In genomic region chr19:49635530-49636229, GRCh38 we compare ENCODE assay signal across 1 cellular context.
TF ChIP-seq lines count a peak whose summit lies in the region.

No MANE protein-coding gene starts in this region.

TF ChIP-seq in GM23338, 12 proteins besides CTCF, POLR2A, EP300 and RAD21 (continued from another document):
- TF ChIP-seq, protein P1, sequence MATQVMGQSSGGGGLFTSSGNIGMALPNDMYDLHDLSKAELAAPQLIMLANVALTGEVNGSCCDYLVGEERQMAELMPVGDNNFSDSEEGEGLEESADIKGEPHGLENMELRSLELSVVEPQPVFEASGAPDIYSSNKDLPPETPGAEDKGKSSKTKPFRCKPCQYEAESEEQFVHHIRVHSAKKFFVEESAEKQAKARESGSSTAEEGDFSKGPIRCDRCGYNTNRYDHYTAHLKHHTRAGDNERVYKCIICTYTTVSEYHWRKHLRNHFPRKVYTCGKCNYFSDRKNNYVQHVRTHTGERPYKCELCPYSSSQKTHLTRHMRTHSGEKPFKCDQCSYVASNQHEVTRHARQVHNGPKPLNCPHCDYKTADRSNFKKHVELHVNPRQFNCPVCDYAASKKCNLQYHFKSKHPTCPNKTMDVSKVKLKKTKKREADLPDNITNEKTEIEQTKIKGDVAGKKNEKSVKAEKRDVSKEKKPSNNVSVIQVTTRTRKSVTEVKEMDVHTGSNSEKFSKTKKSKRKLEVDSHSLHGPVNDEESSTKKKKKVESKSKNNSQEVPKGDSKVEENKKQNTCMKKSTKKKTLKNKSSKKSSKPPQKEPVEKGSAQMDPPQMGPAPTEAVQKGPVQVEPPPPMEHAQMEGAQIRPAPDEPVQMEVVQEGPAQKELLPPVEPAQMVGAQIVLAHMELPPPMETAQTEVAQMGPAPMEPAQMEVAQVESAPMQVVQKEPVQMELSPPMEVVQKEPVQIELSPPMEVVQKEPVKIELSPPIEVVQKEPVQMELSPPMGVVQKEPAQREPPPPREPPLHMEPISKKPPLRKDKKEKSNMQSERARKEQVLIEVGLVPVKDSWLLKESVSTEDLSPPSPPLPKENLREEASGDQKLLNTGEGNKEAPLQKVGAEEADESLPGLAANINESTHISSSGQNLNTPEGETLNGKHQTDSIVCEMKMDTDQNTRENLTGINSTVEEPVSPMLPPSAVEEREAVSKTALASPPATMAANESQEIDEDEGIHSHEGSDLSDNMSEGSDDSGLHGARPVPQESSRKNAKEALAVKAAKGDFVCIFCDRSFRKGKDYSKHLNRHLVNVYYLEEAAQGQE (IDR thresholded peaks at IDR 0.05; ENCODE audit: unreplicated experiment), result no peak
- TF ChIP-seq ZNF114 (CRISPR knock-in tag; IDR thresholded peaks at IDR 0.05), result no peak
- no peak for TF ChIP-seq NANOG (IDR thresholded peaks at IDR 0.05; ENCODE audit: borderline replicate concordance)
- TF ChIP-seq CREB1 (CRISPR knock-in tag; IDR thresholded peaks at IDR 0.05; ENCODE audit: low read depth), result no peak
- TF ChIP-seq POLR2AphosphoS5 (IDR thresholded peaks at IDR 0.05; ENCODE audit: low read depth), result no peak
- TF ChIP-seq ZNF331 (CRISPR knock-in tag; IDR thresholded peaks at IDR 0.05; ENCODE audit: low read depth), result no peak
- TF ChIP-seq, protein P2, sequence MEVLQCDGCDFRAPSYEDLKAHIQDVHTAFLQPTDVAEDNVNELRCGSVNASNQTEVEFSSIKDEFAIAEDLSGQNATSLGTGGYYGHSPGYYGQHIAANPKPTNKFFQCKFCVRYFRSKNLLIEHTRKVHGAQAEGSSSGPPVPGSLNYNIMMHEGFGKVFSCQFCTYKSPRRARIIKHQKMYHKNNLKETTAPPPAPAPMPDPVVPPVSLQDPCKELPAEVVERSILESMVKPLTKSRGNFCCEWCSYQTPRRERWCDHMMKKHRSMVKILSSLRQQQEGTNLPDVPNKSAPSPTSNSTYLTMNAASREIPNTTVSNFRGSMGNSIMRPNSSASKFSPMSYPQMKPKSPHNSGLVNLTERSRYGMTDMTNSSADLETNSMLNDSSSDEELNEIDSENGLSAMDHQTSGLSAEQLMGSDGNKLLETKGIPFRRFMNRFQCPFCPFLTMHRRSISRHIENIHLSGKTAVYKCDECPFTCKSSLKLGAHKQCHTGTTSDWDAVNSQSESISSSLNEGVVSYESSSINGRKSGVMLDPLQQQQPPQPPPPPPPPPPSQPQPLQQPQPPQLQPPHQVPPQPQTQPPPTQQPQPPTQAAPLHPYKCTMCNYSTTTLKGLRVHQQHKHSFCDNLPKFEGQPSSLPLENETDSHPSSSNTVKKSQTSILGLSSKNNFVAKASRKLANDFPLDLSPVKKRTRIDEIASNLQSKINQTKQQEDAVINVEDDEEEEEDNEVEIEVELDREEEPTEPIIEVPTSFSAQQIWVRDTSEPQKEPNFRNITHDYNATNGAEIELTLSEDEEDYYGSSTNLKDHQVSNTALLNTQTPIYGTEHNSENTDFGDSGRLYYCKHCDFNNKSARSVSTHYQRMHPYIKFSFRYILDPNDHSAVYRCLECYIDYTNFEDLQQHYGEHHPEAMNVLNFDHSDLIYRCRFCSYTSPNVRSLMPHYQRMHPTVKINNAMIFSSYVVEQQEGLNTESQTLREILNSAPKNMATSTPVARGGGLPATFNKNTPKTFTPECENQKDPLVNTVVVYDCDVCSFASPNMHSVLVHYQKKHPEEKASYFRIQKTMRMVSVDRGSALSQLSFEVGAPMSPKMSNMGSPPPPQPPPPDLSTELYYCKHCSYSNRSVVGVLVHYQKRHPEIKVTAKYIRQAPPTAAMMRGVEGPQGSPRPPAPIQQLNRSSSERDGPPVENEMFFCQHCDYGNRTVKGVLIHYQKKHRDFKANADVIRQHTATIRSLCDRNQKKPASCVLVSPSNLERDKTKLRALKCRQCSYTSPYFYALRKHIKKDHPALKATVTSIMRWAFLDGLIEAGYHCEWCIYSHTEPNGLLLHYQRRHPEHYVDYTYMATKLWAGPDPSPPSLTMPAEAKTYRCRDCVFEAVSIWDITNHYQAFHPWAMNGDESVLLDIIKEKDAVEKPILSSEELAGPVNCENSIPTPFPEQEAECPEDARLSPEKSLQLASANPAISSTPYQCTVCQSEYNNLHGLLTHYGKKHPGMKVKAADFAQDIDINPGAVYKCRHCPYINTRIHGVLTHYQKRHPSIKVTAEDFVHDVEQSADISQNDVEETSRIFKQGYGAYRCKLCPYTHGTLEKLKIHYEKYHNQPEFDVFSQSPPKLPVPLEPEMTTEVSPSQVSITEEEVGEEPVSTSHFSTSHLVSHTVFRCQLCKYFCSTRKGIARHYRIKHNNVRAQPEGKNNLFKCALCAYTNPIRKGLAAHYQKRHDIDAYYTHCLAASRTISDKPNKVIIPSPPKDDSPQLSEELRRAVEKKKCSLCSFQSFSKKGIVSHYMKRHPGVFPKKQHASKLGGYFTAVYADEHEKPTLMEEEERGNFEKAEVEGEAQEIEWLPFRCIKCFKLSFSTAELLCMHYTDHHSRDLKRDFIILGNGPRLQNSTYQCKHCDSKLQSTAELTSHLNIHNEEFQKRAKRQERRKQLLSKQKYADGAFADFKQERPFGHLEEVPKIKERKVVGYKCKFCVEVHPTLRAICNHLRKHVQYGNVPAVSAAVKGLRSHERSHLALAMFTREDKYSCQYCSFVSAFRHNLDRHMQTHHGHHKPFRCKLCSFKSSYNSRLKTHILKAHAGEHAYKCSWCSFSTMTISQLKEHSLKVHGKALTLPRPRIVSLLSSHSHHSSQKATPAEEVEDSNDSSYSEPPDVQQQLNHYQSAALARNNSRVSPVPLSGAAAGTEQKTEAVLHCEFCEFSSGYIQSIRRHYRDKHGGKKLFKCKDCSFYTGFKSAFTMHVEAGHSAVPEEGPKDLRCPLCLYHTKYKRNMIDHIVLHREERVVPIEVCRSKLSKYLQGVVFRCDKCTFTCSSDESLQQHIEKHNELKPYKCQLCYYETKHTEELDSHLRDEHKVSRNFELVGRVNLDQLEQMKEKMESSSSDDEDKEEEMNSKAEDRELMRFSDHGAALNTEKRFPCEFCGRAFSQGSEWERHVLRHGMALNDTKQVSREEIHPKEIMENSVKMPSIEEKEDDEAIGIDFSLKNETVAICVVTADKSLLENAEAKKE (CRISPR knock-in tag; IDR thresholded peaks at IDR 0.05), result no peak
- no peak for TF ChIP-seq EZH2 (IDR thresholded peaks at IDR 0.05; ENCODE audit: low read depth, unreplicated experiment)
- TF ChIP-seq EZH2phosphoT487 (IDR thresholded peaks at IDR 0.05; ENCODE audit: unreplicated experiment), result no peak
- no peak for TF ChIP-seq STAT1 (IDR thresholded peaks at IDR 0.05; ENCODE audit: unreplicated experiment)
- no peak for TF ChIP-seq ETS1 (IDR thresholded peaks at IDR 0.05)
